15 cellular contexts compared by ENCODE assay signal in the genomic region with DNA sequence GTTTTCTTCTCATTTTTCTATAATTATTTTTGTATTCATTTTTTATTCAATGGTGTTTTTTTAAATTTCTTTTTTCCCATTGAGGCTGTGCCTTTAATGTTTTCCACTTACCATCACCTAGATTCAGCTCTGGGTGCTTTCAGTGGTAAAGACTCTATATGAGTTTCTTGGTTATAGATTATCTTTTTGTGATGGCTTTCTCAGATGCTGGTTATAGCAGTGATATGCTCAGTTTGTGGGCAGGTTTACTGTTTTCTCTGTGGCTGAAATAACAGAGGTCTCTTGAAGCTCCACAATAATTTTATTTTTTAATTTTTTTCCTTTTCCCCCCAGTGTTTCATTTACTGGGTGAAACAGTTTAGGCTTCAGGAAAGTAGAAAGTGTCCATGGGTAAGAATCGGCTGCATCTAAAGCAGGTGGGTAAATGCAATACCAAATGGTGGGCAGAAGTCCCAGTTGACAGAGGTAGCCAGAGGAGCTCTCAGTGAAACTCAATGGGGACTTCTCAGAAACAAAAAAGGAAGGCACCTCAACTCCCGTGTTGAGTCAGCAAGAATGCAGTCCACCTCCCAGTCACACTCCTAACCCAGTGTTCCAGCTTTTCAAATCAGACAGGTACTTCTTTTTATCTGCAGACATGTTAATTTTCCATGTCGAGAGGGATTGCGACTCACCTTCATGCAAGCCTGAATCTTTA.
"Had no signal": no experiment of that assay in that cellular context is flagged by ENCODE, and none has a peak within 500 bp of the region (broad histone marks: within the 10 kb centered on the region; RNA-seq: fewer than 3 reads in every experiment).

No MANE protein-coding gene starts in this region.

- H3K4me3 ChIP-seq: ascending aorta, tibial nerve, uterus had no signal

- H3K36me3 ChIP-seq: ascending aorta, tibial nerve, uterus had no signal

- H3K27ac ChIP-seq: ascending aorta, tibial nerve, uterus had no signal

- H3K9me3 ChIP-seq: ascending aorta, uterus had no signal

- H3K27me3 ChIP-seq: ascending aorta, tibial nerve, uterus had no signal

- H3K4me1 ChIP-seq: ascending aorta, tibial nerve, uterus had no signal

- ATAC-seq: activated CD4-positive, alpha-beta T cell treated with anti-CD3 and anti-CD28 coated beads for 36 hours; activated CD8-positive, alpha-beta memory T cell treated with anti-CD3 and anti-CD28 coated beads, Interleukin-2, amount 10 ng/mL, durations not matched to agents 7 days and 5 days; natural killer cell treated with Interleukin-12 subunit alpha and Interleukin-12 subunit beta and Interleukin-15 and Interleukin-18, amount 100 ng/mL, for 72 hours had no signal

- DNase-seq: activated CD4-positive, alpha-beta memory T cell treated with anti-CD3 and anti-CD28 coated beads for 36 hours; activated CD4-positive, alpha-beta T cell treated with anti-CD3 and anti-CD28 coated beads for 36 hours; activated CD8-positive, alpha-beta memory T cell treated with anti-CD3 and anti-CD28 coated beads, Interleukin-2, amount 10 ng/mL, durations not matched to agents 7 days and 5 days; activated naive CD4-positive, alpha-beta T cell treated with anti-CD3 and anti-CD28 coated beads, Interleukin-2, amount 10 ng/mL, durations not matched to agents 7 days and 5 days; activated T-cell treated with anti-CD3 and anti-CD28 coated beads, Interleukin-2, amount 50 U/mL, for 1 hour; effector memory CD4-positive, alpha-beta T cell; foreskin melanocyte; posterior cingulate gyrus; retina; stimulated activated naive CD4-positive, alpha-beta T cell; substantia nigra; uterus had no signal
